Comparison of ENCODE assay signal across 9 cellular contexts in genomic region chr14:69694730-69695663, GRCh38.
DNase-seq lines count a peak whose midpoint lies in the region; ATAC-seq, FAIRE-seq and TF ChIP-seq lines count a peak whose summit lies in the region.
"Had no signal": no experiment of that assay in that cellular context is flagged by ENCODE, and none has a peak within 500 bp of the region (broad histone marks: within the 10 kb centered on the region; RNA-seq: fewer than 3 reads in every experiment).

No MANE protein-coding gene starts in this region.

- no peaks in the 10 kb centered on the region for H3K27me3 ChIP-seq in astrocyte (ENCODE audit: insufficient read depth, low read length)
- no peaks in the 10 kb centered on the region for H3K27me3 ChIP-seq in lung (ENCODE audit: control insufficient read depth, insufficient read depth)

- H3K4me3 ChIP-seq in astrocyte (ENCODE audit: insufficient read depth, low read depth, low read length): no peak overlapping the region
- no peak overlapping the region for H3K4me3 ChIP-seq in lung

- H3K27me3 Mint-ChIP-seq in astrocyte (ENCODE audit: low read depth, unreplicated experiment) (no peaks in the 10 kb centered on the region), HFFc6 (ENCODE audit: insufficient read depth) (no peaks in the 10 kb centered on the region; the same call in 1 of the 2 replicates)
- H3K27me3 Mint-ChIP-seq: activated naive CD8-positive, alpha-beta T cell treated with anti-CD3 and anti-CD28 coated beads, Interleukin-2, amount 10 ng/mL, durations not matched to agents 7 days and 5 days had no signal

- peaks cover 84% of the 10 kb centered on the region for H4K20me1 ChIP-seq in astrocyte (ENCODE audit: insufficient read depth, low read length)

- H3K4me3 Mint-ChIP-seq in astrocyte (ENCODE audit: unreplicated experiment) (no peak overlapping the region), HFFc6 (no peak overlapping the region)
- H3K4me3 Mint-ChIP-seq: activated naive CD8-positive, alpha-beta T cell treated with anti-CD3 and anti-CD28 coated beads, Interleukin-2, amount 10 ng/mL, durations not matched to agents 7 days and 5 days had no signal

- 52 to 71% methylated on average over 10 of the region's 10 CpGs for WGBS in lung, 2 donors

- H3K4me1 Mint-ChIP-seq in astrocyte (ENCODE audit: low read depth, unreplicated experiment) (peaks cover 34% of the 10 kb centered on the region), HFFc6 (ENCODE audit: low read depth) (peaks cover 20% of the 10 kb centered on the region)

- H3K4me1 ChIP-seq in astrocyte (ENCODE audit: insufficient read depth, low read length) (peaks cover 6% of the 10 kb centered on the region), lung (ENCODE audit: control insufficient read depth in 2 of 2, insufficient read depth in 2 of 2, low read length in 2 of 2) (peaks cover 30 to 49% of the 10 kb centered on the region in 2 donors)

- H3K9ac ChIP-seq in astrocyte (ENCODE audit: low read length): no peak overlapping the region

- no peak for FAIRE-seq in astrocyte (lab: Jason Lieb, UNC)

- H3K27ac ChIP-seq in astrocyte (ENCODE audit: low read depth, low read length): no peak overlapping the region
- H3K27ac ChIP-seq in lung (ENCODE audit: low read depth in 1 of 2, low read length in 1 of 2): peak overlapping the region; percentile 71 to 82

- ATAC-seq in Right ventricle myocardium inferior (peak; percentile 24), lung (ENCODE audit: insufficient read depth, low FRiP score) (peak; percentile 34)

- H3K9me3 Mint-ChIP-seq in astrocyte (ENCODE audit: unreplicated experiment): no peaks in the 10 kb centered on the region
- H3K9me3 Mint-ChIP-seq in HFFc6: no peaks in the 10 kb centered on the region
- H3K9me3 Mint-ChIP-seq: activated naive CD8-positive, alpha-beta T cell treated with anti-CD3 and anti-CD28 coated beads, Interleukin-2, amount 10 ng/mL, durations not matched to agents 7 days and 5 days had no signal

- H3K4me2 ChIP-seq in astrocyte (ENCODE audit: low read length): no peak overlapping the region

- TF ChIP-seq CTCF in astrocyte (IDR thresholded peaks at IDR 0.05; ENCODE audit: insufficient read depth, low read depth, low read length) (no peak), lung (IDR thresholded peaks at IDR 0.05; ENCODE audit: control extremely low read depth, extremely low read depth) (no peak), HFFc6 (IDR thresholded peaks at IDR 0.05) (no peak)

- no peak overlapping the region for H2AFZ ChIP-seq in astrocyte (ENCODE audit: low read depth, low read length)

- intact Hi-C loops in Right ventricle myocardium inferior (cut with DNase I): no loop called here
- intact Hi-C loops in cardiac septum (cut with DNase I): no loop called here

- H3K27ac Mint-ChIP-seq in astrocyte (ENCODE audit: unreplicated experiment) (peak overlapping the region; percentile 35), HFFc6 (no peak overlapping the region)

- H3K36me3 Mint-ChIP-seq in astrocyte (ENCODE audit: low read depth, unreplicated experiment): peaks cover 15% of the 10 kb centered on the region
- no peaks in the 10 kb centered on the region for H3K36me3 Mint-ChIP-seq in HFFc6 (ENCODE audit: low read depth)

- H3K36me3 ChIP-seq in astrocyte (ENCODE audit: insufficient read depth, low read length) (no peaks in the 10 kb centered on the region), lung (ENCODE audit: control insufficient read depth in 2 of 2, insufficient read depth in 2 of 2, low read length in 2 of 2) (no peaks in the 10 kb centered on the region)

- H3K9me3 ChIP-seq in astrocyte (ENCODE audit: insufficient read depth, low read depth, low read length) (no peaks in the 10 kb centered on the region), lung (ENCODE audit: control insufficient read depth in 2 of 2, insufficient read depth in 1 of 2, low read length in 1 of 2) (no peaks in the 10 kb centered on the region)

- H3K79me2 ChIP-seq in astrocyte (ENCODE audit: insufficient read depth, low read length): peaks cover 12% of the 10 kb centered on the region

- no peak for DNase-seq in Right ventricle myocardium inferior (ENCODE audit: missing footprints)
- no peak for DNase-seq in cardiac septum (ENCODE audit: low spot score)
- DNase-seq in astrocyte (ENCODE audit: low read depth): peak; percentile 47
- no peak for DNase-seq in lung (ENCODE audit: low spot score)
- DNase-seq in HFFc6: no peak
- DNase-seq in NCI-H774 (lab: John Stamatoyannopoulos, UW): no peak
- no peak for DNase-seq in NCI-H2196 (lab: John Stamatoyannopoulos, UW; ENCODE audit: unreplicated experiment)
- no peak for DNase-seq in NCI-H2029 (lab: John Stamatoyannopoulos, UW)
- DNase-seq: activated naive CD8-positive, alpha-beta T cell treated with anti-CD3 and anti-CD28 coated beads, Interleukin-2, amount 10 ng/mL, durations not matched to agents 7 days and 5 days had no signal
